In the genomic region with DNA sequence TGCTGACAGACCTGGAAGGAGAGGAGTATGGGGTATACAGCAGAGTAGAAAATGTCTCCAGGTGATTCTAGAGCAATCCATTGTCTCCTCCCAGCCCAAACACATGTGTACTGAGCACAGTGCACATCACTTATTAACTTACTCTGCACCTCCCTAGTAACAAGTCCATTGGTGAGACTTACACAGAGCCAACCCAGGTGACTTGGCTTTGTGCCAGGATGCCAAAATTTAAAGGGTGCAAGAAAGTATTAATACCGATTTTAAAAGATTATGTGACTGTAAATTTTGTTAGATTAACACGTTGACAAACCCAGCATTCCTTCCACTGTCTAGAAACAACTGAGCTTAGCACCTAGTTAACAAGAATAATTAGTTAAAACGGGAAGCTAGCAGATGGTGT, we compare ENCODE assay signal across 3 cellular contexts. TPM values are rescaled to one million over a fixed set of nuclear protein-coding genes. Genes with fewer than 3 reads are reported as not detected.
"Had no signal": no experiment of that assay in that cellular context is flagged by ENCODE, and none has a peak within 500 bp of the region (broad histone marks: within the 10 kb centered on the region; RNA-seq: fewer than 3 reads in every experiment).

No MANE protein-coding gene starts in this region.

RNA-seq across cellular contexts. Expression of a gene that starts 58.8 kb away (rescaled TPM):
- total RNA-seq: osteoblast, right atrium auricular region, smooth muscle cell had no signal
- polyA plus RNA-seq: smooth muscle cell had no signal
